Comparison of ENCODE assay signal across 8 cellular contexts in genomic region chr4:94208268-94208667, GRCh38. TPM values are rescaled to one million over a fixed set of nuclear protein-coding genes. Genes with fewer than 3 reads are reported as not detected.
DNase-seq lines count a peak whose midpoint lies in the region; ATAC-seq and TF ChIP-seq lines count a peak whose summit lies in the region.

No MANE protein-coding gene starts in this region.

- H4K8ac ChIP-seq in trophoblast cell (ENCODE audit: low read depth, low read length) = peak overlapping the region; percentile 98

- no peak for TF ChIP-seq POLR2A in erythroblast (IDR thresholded peaks at IDR 0.05; ENCODE audit: low read length)

- H3K9ac ChIP-seq in PC-3 (ENCODE audit: low read length) (peak overlapping the region; percentile 98), trophoblast cell (ENCODE audit: low read length) (peak overlapping the region; percentile 73)

- H3K4me2 ChIP-seq in PC-3 (ENCODE audit: low read length) (peak overlapping the region; percentile 89), trophoblast cell (ENCODE audit: low read length) (peak overlapping the region; percentile 93)

- H2BK120ac ChIP-seq in trophoblast cell (ENCODE audit: insufficient read depth, low read length, poor library complexity) = no peak overlapping the region

- no peak for DNase-seq in GM12864 (ENCODE audit: low read depth)
- no peak for DNase-seq in PC-3
- DNase-seq in erythroblast (lab: John Stamatoyannopoulos, UW) = peak; percentile 33 to 53
- no peak for DNase-seq in trophoblast cell
- DNase-seq in DMS153 (lab: John Stamatoyannopoulos, UW) = no peak
- no peak for DNase-seq in SHP77 (lab: John Stamatoyannopoulos, UW)

- H2AFZ ChIP-seq in PC-3 (ENCODE audit: low read length) = peak overlapping the region; percentile 98
- peak overlapping the region; percentile 86 for H2AFZ ChIP-seq in trophoblast cell (ENCODE audit: insufficient read depth, low read length, poor library complexity)

- H3K79me1 ChIP-seq in trophoblast cell (ENCODE audit: low read length) = peaks cover 6% of the 10 kb centered on the region

- H3K27me3 ChIP-seq in PC-3 (ENCODE audit: low read length) (no peaks in the 10 kb centered on the region), trophoblast cell (ENCODE audit: insufficient read depth, low read length) (no peaks in the 10 kb centered on the region)

- intact Hi-C loops in PC-3 (cut with micrococcal nuclease) = no loop called here

- H2BK12ac ChIP-seq in trophoblast cell (ENCODE audit: low read length) = no peak overlapping the region

- H2AK5ac ChIP-seq in trophoblast cell (ENCODE audit: low read length) = no peak overlapping the region

- POLR2A ChIA-PET in PC-3 (lab: Charles Lee; ENCODE audit: unreplicated experiment) = no interaction called here

- CTCF ChIA-PET in PC-3 (lab: Charles Lee) = no interaction called here

- no TSS peak for BruUV-seq in PC-3 (replicated peaks; lab: Mats Ljungman, UMichigan)

- peak overlapping the region; percentile 48 for H3K14ac ChIP-seq in trophoblast cell (ENCODE audit: low read length)

- H4K12ac ChIP-seq in trophoblast cell (ENCODE audit: low read depth, low read length) = peak overlapping the region; percentile 84

- H3K23ac ChIP-seq in trophoblast cell (ENCODE audit: low read length) = no peak overlapping the region

- ATAC-seq in PC-3 = no peak
- no peak for ATAC-seq in GM21737 (IDR thresholded peaks at IDR 0.05; ENCODE audit: unreplicated experiment)
- no peak for ATAC-seq in GM21786 (IDR thresholded peaks at IDR 0.05; ENCODE audit: unreplicated experiment)

- peak overlapping the region; percentile 87 for H3K4me3 ChIP-seq in GM12864 (ENCODE audit: low read depth, low read length)
- peak overlapping the region; percentile 83 for H3K4me3 ChIP-seq in PC-3 (ENCODE audit: low read length)
- peak overlapping the region; percentile 81 for H3K4me3 ChIP-seq in trophoblast cell (ENCODE audit: low read depth, low read length)

- H3K79me2 ChIP-seq in PC-3 (ENCODE audit: low read length) (peaks cover 31% of the 10 kb centered on the region), trophoblast cell (ENCODE audit: control insufficient read depth, insufficient read depth, low read length, poor library complexity) (peaks cover 6% of the 10 kb centered on the region)

- peaks cover 18% of the 10 kb centered on the region for H3K4me1 ChIP-seq in PC-3 (ENCODE audit: insufficient read depth, low read length)
- peaks cover 3 to 4% of the 10 kb centered on the region in 2 experiments for H3K4me1 ChIP-seq in trophoblast cell (ENCODE audit: control insufficient read depth in 1 of 2, insufficient read depth in 2 of 2, low read length in 2 of 2)

- no peaks in the 10 kb centered on the region for H3K9me2 ChIP-seq in PC-3 (replicated peaks; ENCODE audit: low read length)

- no peak overlapping the region for H3K18ac ChIP-seq in trophoblast cell (ENCODE audit: low read length)

- H3K4ac ChIP-seq in trophoblast cell (ENCODE audit: low read depth, low read length) = peak overlapping the region; percentile 87

- WGBS in trophoblast cell (ENCODE audit: extremely low coverage, insufficient coverage, insufficient read length) = no CpG with 5 or more reads among the region's 5 CpGs

- no peak overlapping the region for H3K27ac ChIP-seq in PC-3 (ENCODE audit: low read length)
- no peak overlapping the region for H3K27ac ChIP-seq in trophoblast cell (ENCODE audit: low read depth, low read length)

- H3K9me3 ChIP-seq in PC-3 (ENCODE audit: low read length) (no peaks in the 10 kb centered on the region), trophoblast cell (ENCODE audit: insufficient read depth, low read depth, low read length) (peaks cover under 1% of the 10 kb centered on the region)

- H4K91ac ChIP-seq in trophoblast cell (ENCODE audit: low read depth, low read length) = peak overlapping the region; percentile 87

- H3K36me3 ChIP-seq in PC-3 (ENCODE audit: low read depth, low read length) = peaks cover 18% of the 10 kb centered on the region; the same call in 1 of the 2 replicates
- peaks cover 6% of the 10 kb centered on the region in 2 experiments for H3K36me3 ChIP-seq in trophoblast cell (ENCODE audit: control insufficient read depth in 1 of 2, insufficient read depth in 2 of 2, low read length in 2 of 2)

- H2BK5ac ChIP-seq in trophoblast cell (ENCODE audit: low read depth, low read length, poor library complexity) = peak overlapping the region; percentile 84

- H3F3A ChIP-seq in PC-3 (ENCODE audit: low read length, unreplicated experiment) = no peaks in the 10 kb centered on the region

- TF ChIP-seq CTCF in GM12864 (IDR thresholded peaks at IDR 0.05; ENCODE audit: low read depth, low read length, missing control alignments) (no peak), PC-3 (conservative IDR thresholded peaks at IDR 0.05; ENCODE audit: low read depth, low read length) (no peak)

- H4K20me1 ChIP-seq in PC-3 (ENCODE audit: low read length) = no peaks in the 10 kb centered on the region

RNA-seq across cellular contexts. Expression of gene SMARCAD1, which starts 0.6 kb away (rescaled TPM):
- 10.9 and 17.0 TPM in 2 replicates for total RNA-seq in PC-3 (2014; rRNA removed)
- polyA plus RNA-seq in trophoblast cell (2013) = 23.1 and 23.2 TPM in 2 replicates

Comparison
In these comparisons a context has a peak if more than half of its experiments do, and no peak if none do; other contexts are left out.
1. DNase-seq: peak in erythroblast (2 of 2); none in GM12864 (single experiment), PC-3 (single experiment), trophoblast cell (0 of 2), DMS153 (single experiment) and SHP77 (0 of 2).
2. Peak in every context shown above with its lines, with median percentiles within 50 percentile points of each other: H3K4me3 ChIP-seq.